8 cellular contexts compared by ENCODE assay signal in genomic region chr4:61201562-61202099, GRCh38. TPM values are rescaled to one million over a fixed set of nuclear protein-coding genes. Genes with fewer than 3 reads are reported as not detected.
DNase-seq lines count a peak whose midpoint lies in the region; ATAC-seq and TF ChIP-seq lines count a peak whose summit lies in the region.

No MANE protein-coding gene starts in this region.

- H3K27me3 ChIP-seq in layer of hippocampus (ENCODE audit: control insufficient read depth, insufficient read depth, low read length) (no peaks in the 10 kb centered on the region), thoracic aorta (replicated peaks; ENCODE audit: insufficient read depth) (no peaks in the 10 kb centered on the region)

- H3K36me3 ChIP-seq in thoracic aorta = no peaks in the 10 kb centered on the region

- ATAC-seq in thoracic aorta (ENCODE audit: insufficient number of reproducible peaks, low FRiP score, low read depth) (no peak), GM21576 (IDR thresholded peaks at IDR 0.05; ENCODE audit: unreplicated experiment) (no peak), HG03432 (IDR thresholded peaks at IDR 0.05; ENCODE audit: unreplicated experiment) (no peak)

- DNase-seq in NCI-H1417 (lab: John Stamatoyannopoulos, UW) (peak in 2 of 3 experiments; percentile 49 to 76), NCI-H1417 treated with DMSO at 0.1 percent for 48 hours (lab: John Stamatoyannopoulos, UW) (no peak), caudate nucleus (lab: John Stamatoyannopoulos, UW) (peak in 20 of 61 donors; percentile 9 to 77 (median 54)), thoracic aorta (ENCODE audit: low spot score) (no peak), NCI-H510A treated with DMSO at 0.1 percent for 48 hours (lab: John Stamatoyannopoulos, UW) (no peak)

- peak overlapping the region; percentile 92 for H3K4me3 ChIP-seq in thoracic aorta

- H3K4me1 ChIP-seq in thoracic aorta (ENCODE audit: control insufficient read depth in 1 of 2, low read depth in 2 of 2) = peaks cover 10 to 15% of the 10 kb centered on the region in 2 donors

- peak overlapping the region; percentile 86 for H3K27ac ChIP-seq in caudate nucleus (ENCODE audit: low read depth, low read length)
- H3K27ac ChIP-seq in layer of hippocampus (ENCODE audit: low read depth, low read length) = peak overlapping the region; percentile 57
- H3K27ac ChIP-seq in thoracic aorta = peak overlapping the region; percentile 24 to 57

- no peak for TF ChIP-seq CTCF in thoracic aorta (IDR thresholded peaks at IDR 0.05)

- H3K9me3 ChIP-seq in thoracic aorta = no peaks in the 10 kb centered on the region

RNA-seq across cellular contexts. Expression of gene ADGRL3, which starts 1.5 kb away (rescaled TPM):
- 10 to 100 TPM; 17.5 to 18.1 TPM for total RNA-seq in thoracic aorta

Comparison
In these comparisons a context has a peak if more than half of its experiments do, and no peak if none do; other contexts are left out.
1. DNase-seq: peak in NCI-H1417 (2 of 3); none in NCI-H1417 treated with DMSO at 0.1 percent for 48 hours (single experiment), thoracic aorta (single experiment) and NCI-H510A treated with DMSO at 0.1 percent for 48 hours (single experiment).
2. Peak in every context shown above with its lines, with median percentiles within 50 percentile points of each other: H3K27ac ChIP-seq.